13 cellular contexts compared by ENCODE assay signal in the genomic region with DNA sequence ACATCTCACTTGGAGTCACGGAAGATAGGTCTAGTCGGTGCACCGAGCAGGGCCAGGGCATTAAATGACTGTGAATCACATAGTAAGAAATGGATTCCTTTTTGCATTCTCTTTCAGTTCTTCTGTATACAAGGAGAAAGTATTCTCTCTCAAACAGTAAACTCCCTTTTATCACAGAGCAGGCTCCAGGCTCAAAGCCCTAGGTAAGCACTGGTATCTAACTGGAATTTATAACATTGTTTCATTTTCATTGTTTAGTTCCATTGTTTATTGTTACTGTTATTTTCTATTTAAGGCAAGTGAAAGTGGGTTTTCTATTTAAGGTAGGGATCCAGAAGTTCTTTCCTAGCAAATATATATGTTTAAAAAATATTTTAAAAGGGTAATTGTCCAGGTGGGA. TPM values are rescaled to one million over a fixed set of nuclear protein-coding genes. Genes with fewer than 3 reads are reported as not detected.
DNase-seq lines count a peak whose midpoint lies in the region.
"Had no signal": no experiment of that assay in that cellular context is flagged by ENCODE, and none has a peak within 500 bp of the region (broad histone marks: within the 10 kb centered on the region; RNA-seq: fewer than 3 reads in every experiment).

No MANE protein-coding gene starts in this region.

- no peak overlapping the region for H3K23ac ChIP-seq in neuronal stem cell (ENCODE audit: low read depth, low read length, poor library complexity)

- H3K9me3 Mint-ChIP-seq in CD8-positive, alpha-beta memory T cell = no peaks in the 10 kb centered on the region
- H3K9me3 Mint-ChIP-seq: activated naive CD4-positive, alpha-beta T cell treated with anti-CD3 and anti-CD28 coated beads, Interleukin-2, amount 50 U/mL, for 24 hours had no signal

- no peak overlapping the region for H4K91ac ChIP-seq in neuronal stem cell (ENCODE audit: low read depth, low read length, poor library complexity)

- H3K36me3 ChIP-seq in CD8-positive, alpha-beta memory T cell (ENCODE audit: insufficient read depth, low read length) = no peaks in the 10 kb centered on the region
- H3K36me3 ChIP-seq in HUES64 (ENCODE audit: insufficient read depth, low read length) (no peaks in the 10 kb centered on the region), neuronal stem cell (replicated peaks in 1 of 2; ENCODE audit: control insufficient read depth in 2 of 2, insufficient read depth in 2 of 2, low read length in 2 of 2) (no peaks in the 10 kb centered on the region)

- H3K4me3 Mint-ChIP-seq in CD8-positive, alpha-beta memory T cell = peak overlapping the region; percentile 46 to 95 (median 57)

- H3K9me3 ChIP-seq in CD8-positive, alpha-beta memory T cell (ENCODE audit: low read length) = no peaks in the 10 kb centered on the region
- H3K9me3 ChIP-seq in HUES64 (ENCODE audit: insufficient read depth, low read depth, low read length) (no peaks in the 10 kb centered on the region), neuronal stem cell (replicated peaks in 1 of 2; ENCODE audit: control insufficient read depth in 2 of 2, insufficient read depth in 1 of 2, low read depth in 1 of 2, low read length in 2 of 2) (no peaks in the 10 kb centered on the region)

- no peak overlapping the region for H2AK5ac ChIP-seq in neuronal stem cell (ENCODE audit: low read depth, low read length)

- H2AFZ ChIP-seq in neuronal stem cell (ENCODE audit: low read length) = peak overlapping the region; percentile 96

- DNase-seq in CD8-positive, alpha-beta memory T cell = no peak
- DNase-seq in epithelial cell of prostate (ENCODE audit: low read depth, low spot score) (no peak), neuronal stem cell (ENCODE audit: low spot score) (no peak), NCI-H2081 treated with DMSO at 0.1 percent for 48 hours (lab: John Stamatoyannopoulos, UW) (no peak), putamen (ENCODE audit: low spot score) (no peak)
- no peak for DNase-seq in stimulated activated CD4-positive, alpha-beta T cell treated with anti-CD3 and anti-CD28 coated beads, Interleukin-12 subunit alpha, Interleukin-12 subunit beta, amount 100 ng/mL, for 4 hours
- DNase-seq: GDM1; NCI-H2227 treated with DMSO at 0.1 percent for 48 hours; stimulated activated CD4-positive, alpha-beta T cell treated with anti-CD3 and anti-CD28 coated beads, Interleukin-4, amount 100 ng/mL, for 24 hours; stimulated activated naive CD8-positive, alpha-beta T cell treated with anti-CD3 and anti-CD28 coated beads, Interleukin-15, Interleukin-2, amounts not matched to agents 100 U/mL and 50 U/mL, for 24 hours had no signal

- no peak overlapping the region for H2BK15ac ChIP-seq in neuronal stem cell (ENCODE audit: low read length)

- no peaks in the 10 kb centered on the region for H3K36me3 Mint-ChIP-seq in CD8-positive, alpha-beta memory T cell
- H3K36me3 Mint-ChIP-seq: activated naive CD4-positive, alpha-beta T cell treated with anti-CD3 and anti-CD28 coated beads, Interleukin-2, amount 50 U/mL, for 24 hours; CD14-positive monocyte had no signal

- H3K9ac ChIP-seq in HUES64 (ENCODE audit: low read depth, low read length) (no peak overlapping the region), neuronal stem cell (ENCODE audit: low read depth, low read length, poor library complexity) (no peak overlapping the region)

- no peak overlapping the region for H4K8ac ChIP-seq in neuronal stem cell (ENCODE audit: low read depth, low read length)

- no peak overlapping the region for H3K18ac ChIP-seq in neuronal stem cell (ENCODE audit: low read length)

- no peak overlapping the region for H2BK12ac ChIP-seq in neuronal stem cell (ENCODE audit: low read length)

- H3K14ac ChIP-seq in neuronal stem cell (ENCODE audit: low read length) = no peak overlapping the region

- no peaks in the 10 kb centered on the region for H3K27me3 ChIP-seq in CD8-positive, alpha-beta memory T cell (ENCODE audit: insufficient read depth, low read length, poor library complexity, severe bottlenecking)
- peaks cover 33% of the 10 kb centered on the region for H3K27me3 ChIP-seq in HUES64 (ENCODE audit: insufficient read depth, low read length)
- peaks cover 12 to 33% (median 24%) of the 10 kb centered on the region in 3 experiments for H3K27me3 ChIP-seq in neuronal stem cell (ENCODE audit: control insufficient read depth in 3 of 3, insufficient read depth in 3 of 3, low read depth in 1 of 3, low read length in 3 of 3)

- CTCF ChIA-PET in CD8-positive, alpha-beta memory T cell (lab: Charles Lee) = interaction anchor here (0.7 kb wide), 1 partner anchor 30 kb away, joined by 3 read pairs; no protein-coding TSS in a partner anchor

- POLR2A ChIA-PET in CD8-positive, alpha-beta memory T cell (lab: Charles Lee) = no interaction called here

- H3K79me1 ChIP-seq in neuronal stem cell (ENCODE audit: low read depth, low read length) = no peaks in the 10 kb centered on the region

- 75% methylated on average over 3 of the region's 3 CpGs for WGBS in HUES64
- WGBS in neuronal stem cell (ENCODE audit: extremely low coverage in 2 of 2, insufficient read length in 2 of 2, insufficient replicate concordance in 1 of 2), 2 donors = no CpG with 5 or more reads among the region's 3 CpGs

- H3K27ac ChIP-seq in CD8-positive, alpha-beta memory T cell (ENCODE audit: low read depth, low read length) = no peak overlapping the region
- H3K27ac ChIP-seq in HUES64 (ENCODE audit: low read depth, low read length) = no peak overlapping the region
- H3K27ac ChIP-seq in epithelial cell of prostate = peak overlapping the region; percentile 65
- H3K27ac ChIP-seq in neuronal stem cell (replicated peaks; ENCODE audit: low read length) = no peak overlapping the region

- peaks cover 5 to 38% of the 10 kb centered on the region in 2 donors for H3K27me3 Mint-ChIP-seq in CD8-positive, alpha-beta memory T cell
- H3K27me3 Mint-ChIP-seq: activated naive CD4-positive, alpha-beta T cell treated with anti-CD3 and anti-CD28 coated beads, Interleukin-2, amount 50 U/mL, for 24 hours had no signal

- no peak overlapping the region for H2BK5ac ChIP-seq in neuronal stem cell (ENCODE audit: low read length)

- H3K4me1 ChIP-seq in CD8-positive, alpha-beta memory T cell (ENCODE audit: insufficient read depth, low read length) = peaks cover 28% of the 10 kb centered on the region
- H3K4me1 ChIP-seq in HUES64 (ENCODE audit: insufficient read depth, low read length) (peaks cover 34% of the 10 kb centered on the region), neuronal stem cell (ENCODE audit: control insufficient read depth in 2 of 2, insufficient read depth in 1 of 2, low read depth in 1 of 2, low read length in 2 of 2) (peaks cover 4 to 10% of the 10 kb centered on the region in 2 donors)

- H3K4me3 ChIP-seq in CD8-positive, alpha-beta memory T cell (ENCODE audit: low read length) = no peak overlapping the region
- peak overlapping the region; percentile 88 for H3K4me3 ChIP-seq in HUES64 (ENCODE audit: low read length)
- no peak overlapping the region for H3K4me3 ChIP-seq in neuronal stem cell (ENCODE audit: low read length in 2 of 2)

- peak overlapping the region in 1 of 8 donors; percentile 32 for H3K27ac Mint-ChIP-seq in CD8-positive, alpha-beta memory T cell
- H3K27ac Mint-ChIP-seq: activated naive CD4-positive, alpha-beta T cell treated with anti-CD3 and anti-CD28 coated beads, Interleukin-2, amount 50 U/mL, for 24 hours; CD14-positive monocyte had no signal

- no peak overlapping the region for H3K4me2 ChIP-seq in neuronal stem cell (ENCODE audit: insufficient read depth, low read length, poor library complexity, severe bottlenecking)

- H2BK120ac ChIP-seq in neuronal stem cell (ENCODE audit: low read depth, low read length) = no peak overlapping the region

- H3K4ac ChIP-seq in neuronal stem cell (ENCODE audit: low read length) = no peak overlapping the region

- peaks cover 22 to 34% (median 22%) of the 10 kb centered on the region in 3 donors for H3K4me1 Mint-ChIP-seq in CD8-positive, alpha-beta memory T cell

RNA-seq across cellular contexts. Expression of a gene that starts 44.1 kb away (rescaled TPM):
- total RNA-seq in CD8-positive, alpha-beta memory T cell = 10 to 100 TPM; 67.9 to 68.8 TPM
- polyA plus RNA-seq in CD8-positive, alpha-beta memory T cell = 0.52 TPM
- 87.2 TPM for polyA plus RNA-seq in HUES64 (2013, experiment 1 of 2)
- 113 TPM for polyA plus RNA-seq in HUES64 (2013, experiment 2 of 2)
- 134 TPM for polyA plus RNA-seq in neuronal stem cell (2013, experiment 1 of 2)
- polyA plus RNA-seq in neuronal stem cell (2013, experiment 2 of 2) = 136 TPM
